ENCODE assay signal across 9 cellular contexts in the genomic region with DNA sequence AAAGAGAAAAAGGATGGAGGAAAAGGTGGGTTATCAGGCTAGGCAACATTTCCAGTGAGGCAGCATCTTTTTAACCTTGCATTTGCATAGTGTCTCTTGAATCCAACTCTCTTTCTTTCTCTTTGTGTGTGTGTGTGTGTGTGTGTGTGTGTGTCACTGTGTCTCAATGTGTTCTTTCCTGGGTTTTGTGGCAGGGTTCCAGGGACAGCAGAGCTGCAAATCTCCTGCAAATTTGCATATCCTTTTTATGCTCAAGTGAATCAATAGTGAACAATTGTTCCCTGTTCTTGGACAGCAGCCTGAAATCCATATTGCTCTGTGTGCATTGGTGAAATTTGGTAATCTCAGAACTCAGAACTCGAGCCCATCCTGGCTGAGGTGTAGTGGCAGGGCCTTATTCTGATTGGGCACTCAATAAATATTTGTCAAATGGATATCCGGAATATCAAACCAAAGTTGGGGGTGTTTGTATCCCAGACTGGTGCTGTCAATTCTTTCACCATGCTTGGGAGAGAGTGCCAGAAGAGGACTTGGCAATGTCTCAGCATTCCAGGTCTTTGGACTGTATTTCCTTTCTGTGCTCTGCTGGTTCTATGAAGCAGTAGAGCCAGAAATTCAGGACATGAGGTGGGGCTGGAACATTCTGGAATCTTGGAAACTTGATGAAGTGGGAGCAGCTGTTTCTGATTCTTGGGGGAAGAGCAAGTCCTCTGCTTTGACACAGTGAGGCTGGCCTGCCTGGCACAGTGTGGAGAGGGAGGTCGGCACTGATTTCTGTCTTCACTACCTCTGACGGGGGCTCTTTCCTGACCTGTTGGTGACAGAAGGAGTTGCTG.
DNase-seq lines count a peak whose midpoint lies in the region; ATAC-seq and TF ChIP-seq lines count a peak whose summit lies in the region.
"Had no signal": no experiment of that assay in that cellular context is flagged by ENCODE, and none has a peak within 500 bp of the region (broad histone marks: within the 10 kb centered on the region; RNA-seq: fewer than 3 reads in every experiment).

No MANE protein-coding gene starts in this region.

- H3K27me3 ChIP-seq in SJCRH30, result no peaks in the 10 kb centered on the region

- H3K4me3 ChIP-seq in LNCaP clone FGC (ENCODE audit: low read depth, low read length) (no peak overlapping the region), SJCRH30 (no peak overlapping the region)

- H3K4me1 ChIP-seq in SJCRH30, result peaks cover 24% of the 10 kb centered on the region

- DNase-seq in LNCaP clone FGC (ENCODE audit: low read depth), result peak; percentile 77
- peak; percentile 42 for DNase-seq in cerebellum (ENCODE audit: low spot score)
- DNase-seq in kidney tubule cell (ENCODE audit: low spot score), result peak; percentile 76
- DNase-seq in superior temporal gyrus (ENCODE audit: extremely low spot score), result peak; percentile 77
- DNase-seq in SJCRH30, result no peak
- no peak for DNase-seq in NCI-H1694 treated with DMSO at 0.1 percent for 48 hours (lab: John Stamatoyannopoulos, UW)
- DNase-seq in T-helper 1 cell, result no peak
- DNase-seq: effector CD8-positive, alpha-beta T cell had no signal

- no peaks in the 10 kb centered on the region for H3K36me3 ChIP-seq in SJCRH30

- no peak for TF ChIP-seq CTCF in LNCaP clone FGC (IDR thresholded peaks at IDR 0.05; ENCODE audit: control insufficient read depth, extremely low read depth, insufficient read depth)

- H3K9me3 ChIP-seq in SJCRH30 (replicated peaks), result no peaks in the 10 kb centered on the region

- no peak for ATAC-seq in GM19324 (IDR thresholded peaks at IDR 0.05; ENCODE audit: low FRiP score, unreplicated experiment)

- H3K27ac ChIP-seq in SJCRH30, result no peak overlapping the region

Comparison
In these comparisons a context has a peak if more than half of its experiments do, and no peak if none do; other contexts are left out.
1. DNase-seq: peak in LNCaP clone FGC (single experiment), cerebellum (single experiment), kidney tubule cell (single experiment) and superior temporal gyrus (single experiment); none in SJCRH30 (0 of 2), NCI-H1694 treated with DMSO at 0.1 percent for 48 hours (single experiment) and T-helper 1 cell (0 of 5).